Comparison of ENCODE assay signal across 26 cellular contexts in the genomic region with DNA sequence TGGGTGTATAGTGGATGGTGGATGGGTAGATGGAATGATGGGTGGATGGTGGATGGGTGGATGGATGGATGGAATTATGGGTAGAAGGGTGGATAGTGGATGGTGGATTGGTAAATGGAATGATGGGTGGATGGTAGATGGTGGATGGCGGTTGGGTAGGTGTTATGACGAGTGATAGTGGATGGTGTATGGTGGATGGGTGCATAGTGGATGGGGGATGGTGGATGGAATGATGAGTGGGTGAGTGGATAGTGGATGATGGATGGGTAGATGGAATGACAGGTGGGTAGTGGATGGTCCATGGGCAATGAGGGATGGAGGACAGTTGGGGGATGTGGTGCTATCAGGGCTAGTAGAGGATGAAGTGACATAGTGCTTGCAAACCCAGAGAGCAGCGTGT.
DNase-seq lines count a peak whose midpoint lies in the region; ATAC-seq, FAIRE-seq and TF ChIP-seq lines count a peak whose summit lies in the region.
"Had no signal": no experiment of that assay in that cellular context is flagged by ENCODE, and none has a peak within 500 bp of the region (broad histone marks: within the 10 kb centered on the region; RNA-seq: fewer than 3 reads in every experiment).

No MANE protein-coding gene starts in this region.

- H4K8ac ChIP-seq in IMR-90 (ENCODE audit: low read depth in 2 of 2, low read length in 2 of 2) (no peak overlapping the region), H1 (ENCODE audit: extremely low read depth, insufficient read depth, low read length) (no peak overlapping the region), neuronal stem cell (ENCODE audit: low read depth, low read length) (no peak overlapping the region)

- no peak overlapping the region for H4K91ac ChIP-seq in IMR-90 (ENCODE audit: insufficient read depth, low read depth, low read length)
- H4K91ac ChIP-seq in H1 (replicated peaks; ENCODE audit: insufficient read length, low read length): no peak overlapping the region
- H4K91ac ChIP-seq in neuronal stem cell (ENCODE audit: low read depth, low read length, poor library complexity): no peak overlapping the region

- intact Hi-C loops in IMR-90 (cut with micrococcal nuclease): no loop called here

- no peak for DNase-seq in IMR-90
- no peak for DNase-seq in H1 (ENCODE audit: low read depth in 1 of 2, low spot score in 2 of 2)
- no peak for DNase-seq in neuronal stem cell (ENCODE audit: low spot score)
- DNase-seq in SIG-M5 (lab: John Stamatoyannopoulos, UW): no peak
- no peak for DNase-seq in NCI-H526 (lab: John Stamatoyannopoulos, UW)
- DNase-seq: 8988T; ACHN; BE2C; C1 segment of cervical spinal cord; CD4-positive, alpha-beta memory T cell; CD4-positive, CD25-positive, alpha-beta regulatory T cell; CD8-positive, alpha-beta memory T cell; COR-L47; DMS 273 treated with DMSO at 0.1 percent for 48 hours; DMS153; DMS53; DMS79; DND-41; EL; GDM1 had no signal

- WGBS in IMR-90 (ENCODE audit: extremely low coverage in 2 of 2, insufficient read length in 1 of 2), 2 experiments: 67 to 100% methylated on average over 2 of the region's 3 CpGs
- 84 to 100% methylated on average over 2 to 3 of the region's 3 CpGs for WGBS in H1 (ENCODE audit: extremely low coverage in 1 of 2, insufficient coverage in 1 of 2, insufficient read length in 1 of 2, insufficient replicate concordance in 2 of 2, low coverage in 1 of 2, low lambda C conversion rate in 2 of 2, missing lambda C conversion rate in 1 of 2), 2 experiments
- WGBS in neuronal stem cell (ENCODE audit: extremely low coverage in 2 of 2, insufficient read length in 2 of 2, insufficient replicate concordance in 1 of 2), 2 donors: 100% methylated on average over 2 of the region's 3 CpGs

- H2AK9ac ChIP-seq in IMR-90 (replicated peaks; ENCODE audit: low read depth, low read length, poor library complexity): peak overlapping the region; percentile 42

- no peak overlapping the region for H2BK12ac ChIP-seq in H1 (ENCODE audit: low read depth, low read length)
- no peak overlapping the region for H2BK12ac ChIP-seq in neuronal stem cell (ENCODE audit: low read length)

- no peaks in the 10 kb centered on the region for H3K27me3 ChIP-seq in IMR-90 (ENCODE audit: control insufficient read depth, insufficient read depth, low read length)
- H3K27me3 ChIP-seq in H1 (replicated peaks in 1 of 4; ENCODE audit: control insufficient read depth in 3 of 4, extremely low read depth in 1 of 4, insufficient read depth in 3 of 4, low read length in 3 of 4): no peaks in the 10 kb centered on the region
- peaks cover 0 to 10% (median 0%) of the 10 kb centered on the region in 3 experiments for H3K27me3 ChIP-seq in neuronal stem cell (ENCODE audit: control insufficient read depth in 3 of 3, insufficient read depth in 3 of 3, low read depth in 1 of 3, low read length in 3 of 3)
- H3K27me3 ChIP-seq: BE2C, BLaER1 had no signal

- no peak overlapping the region for H3K14ac ChIP-seq in IMR-90 (replicated peaks; ENCODE audit: low read depth, low read length)
- no peak overlapping the region for H3K14ac ChIP-seq in H1 (ENCODE audit: insufficient read length)
- H3K14ac ChIP-seq in neuronal stem cell (ENCODE audit: low read length): peak overlapping the region; percentile 56

- no peaks in the 10 kb centered on the region for H3K4me1 ChIP-seq in IMR-90 (ENCODE audit: control insufficient read depth, insufficient read depth, low read length)
- H3K4me1 ChIP-seq in H1 (replicated peaks in 1 of 4; ENCODE audit: control insufficient read depth in 3 of 4, insufficient read depth in 4 of 4, low read length in 3 of 4): peaks cover 0 to 2% (median 0%) of the 10 kb centered on the region in 4 experiments; a peak in 1 of 7 replicates
- H3K4me1 ChIP-seq in neuronal stem cell (ENCODE audit: control insufficient read depth in 2 of 2, insufficient read depth in 1 of 2, low read depth in 1 of 2, low read length in 2 of 2): peaks cover 7 to 11% of the 10 kb centered on the region in 2 donors
- H3K4me1 ChIP-seq: BE2C had no signal

- H2BK15ac ChIP-seq in IMR-90 (ENCODE audit: low read depth, low read length) (no peak overlapping the region), H1 (ENCODE audit: low read length) (no peak overlapping the region; the same call in 1 of the 2 replicates), neuronal stem cell (ENCODE audit: low read length) (no peak overlapping the region)

- H3K79me1 ChIP-seq in IMR-90 (ENCODE audit: low read depth in 1 of 2, low read length in 2 of 2): no peaks in the 10 kb centered on the region
- no peaks in the 10 kb centered on the region; the same call in 1 of the 2 replicates for H3K79me1 ChIP-seq in H1 (ENCODE audit: low read depth, low read length)
- H3K79me1 ChIP-seq in neuronal stem cell (ENCODE audit: low read depth, low read length): peaks cover 1% of the 10 kb centered on the region

- H2AK5ac ChIP-seq in IMR-90 (ENCODE audit: low read depth, low read length): no peak overlapping the region
- H2AK5ac ChIP-seq in H1 (ENCODE audit: low read depth, low read length): no peak overlapping the region
- no peak overlapping the region for H2AK5ac ChIP-seq in neuronal stem cell (ENCODE audit: low read depth, low read length)

- no peak for FAIRE-seq in H1 (lab: Jason Lieb, UNC)
- FAIRE-seq: A204.1, GM12878, GM12892, GM18507 had no signal

- POLR2A ChIA-PET in IMR-90 (lab: Charles Lee; ENCODE audit: unreplicated experiment) (no interaction called here), H1 (lab: Charles Lee; ENCODE audit: partially characterized antibody) (no interaction called here)

- H3K36me3 ChIP-seq in IMR-90 (ENCODE audit: control insufficient read depth, insufficient read depth, low read length) (no peaks in the 10 kb centered on the region), H1 (ENCODE audit: control insufficient read depth in 2 of 4, insufficient read depth in 4 of 4, low read length in 3 of 4) (no peaks in the 10 kb centered on the region), neuronal stem cell (replicated peaks in 1 of 2; ENCODE audit: control insufficient read depth in 2 of 2, insufficient read depth in 2 of 2, low read length in 2 of 2) (no peaks in the 10 kb centered on the region)
- H3K36me3 ChIP-seq: BE2C had no signal

- no peak overlapping the region for H3K56ac ChIP-seq in IMR-90 (ENCODE audit: extremely low read depth, insufficient read depth, low read length)
- peak overlapping the region; percentile 77 for H3K56ac ChIP-seq in H1 (replicated peaks; ENCODE audit: insufficient read length, low read depth, low read length)

- no peaks in the 10 kb centered on the region for H4K20me1 ChIP-seq in IMR-90 (ENCODE audit: insufficient read depth, low read length)
- peaks cover 0 to 3% of the 10 kb centered on the region in 2 experiments for H4K20me1 ChIP-seq in H1 (replicated peaks in 1 of 2; ENCODE audit: control insufficient read depth in 1 of 2, insufficient read depth in 2 of 2, low read length in 2 of 2)

- H3K23ac ChIP-seq in IMR-90 (ENCODE audit: low read depth, low read length) (no peak overlapping the region), H1 (ENCODE audit: insufficient read length) (no peak overlapping the region), neuronal stem cell (ENCODE audit: low read depth, low read length, poor library complexity) (no peak overlapping the region)

- no peak overlapping the region for H3K4me3 ChIP-seq in IMR-90 (ENCODE audit: insufficient read depth, low read depth, low read length)
- no peak overlapping the region for H3K4me3 ChIP-seq in H1 (ENCODE audit: extremely low read depth in 1 of 4, insufficient read depth in 2 of 4, low read depth in 3 of 4, low read length in 4 of 4)
- H3K4me3 ChIP-seq in neuronal stem cell (ENCODE audit: low read length in 2 of 2): no peak overlapping the region
- H3K4me3 ChIP-seq: BLaER1, GM12878 had no signal

- H2BK20ac ChIP-seq in IMR-90 (ENCODE audit: low read depth, low read length) (no peak overlapping the region), H1 (ENCODE audit: low read length) (no peak overlapping the region)

- H3K18ac ChIP-seq in IMR-90 (ENCODE audit: low read depth, low read length) (no peak overlapping the region), H1 (ENCODE audit: extremely low read depth, low read length) (no peak overlapping the region), neuronal stem cell (ENCODE audit: low read length) (no peak overlapping the region)

- H2AFZ ChIP-seq in IMR-90 (replicated peaks; ENCODE audit: low read length, poor library complexity) (no peak overlapping the region), H1 (ENCODE audit: low read length) (no peak overlapping the region), neuronal stem cell (ENCODE audit: low read length) (no peak overlapping the region)

- no peak overlapping the region for H3K4me2 ChIP-seq in IMR-90 (ENCODE audit: low read depth, low read length)
- H3K4me2 ChIP-seq in H1 (ENCODE audit: insufficient read depth in 1 of 2, low read depth in 2 of 2, low read length in 2 of 2): no peak overlapping the region
- H3K4me2 ChIP-seq in neuronal stem cell (ENCODE audit: insufficient read depth, low read length, poor library complexity, severe bottlenecking): no peak overlapping the region
- H3K4me2 ChIP-seq: BLaER1 had no signal

- TF ChIP-seq EP300 in H1 (IDR thresholded peaks at IDR 0.05; ENCODE audit: borderline replicate concordance in 1 of 2, low read depth in 2 of 2, low read length in 2 of 2): no peak

- ATAC-seq in IMR-90 (ENCODE audit: low read depth) (no peak), GM19452 (IDR thresholded peaks at IDR 0.05; ENCODE audit: unreplicated experiment) (no peak)
- ATAC-seq: GM12878 had no signal

- peaks cover 9% of the 10 kb centered on the region; the same call in 1 of the 2 replicates for H3K23me2 ChIP-seq in H1 (ENCODE audit: low read depth, low read length)

- no peak overlapping the region for H3K4ac ChIP-seq in IMR-90 (ENCODE audit: low read depth, low read length)
- H3K4ac ChIP-seq in H1 (replicated peaks; ENCODE audit: insufficient read length, low read depth, low read length): no peak overlapping the region
- H3K4ac ChIP-seq in neuronal stem cell (ENCODE audit: low read length): no peak overlapping the region

- BruUV-seq in IMR-90 (replicated peaks; lab: Mats Ljungman, UMichigan): no TSS peak

- H3K9me3 ChIP-seq in IMR-90 (ENCODE audit: control insufficient read depth, insufficient read depth, low read length): peaks cover 43% of the 10 kb centered on the region
- no peaks in the 10 kb centered on the region for H3K9me3 ChIP-seq in H1 (ENCODE audit: insufficient read depth in 2 of 2, low read depth in 1 of 2, low read length in 1 of 2)
- H3K9me3 ChIP-seq in neuronal stem cell (replicated peaks in 1 of 2; ENCODE audit: control insufficient read depth in 2 of 2, insufficient read depth in 1 of 2, low read depth in 1 of 2, low read length in 2 of 2): peaks cover 0 to 3% of the 10 kb centered on the region in 2 donors
- H3K9me3 ChIP-seq: BE2C, BLaER1 had no signal

- H3K27ac ChIP-seq in IMR-90 (ENCODE audit: insufficient read depth, low read length) (no peak overlapping the region), H1 (ENCODE audit: low read depth, low read length) (no peak overlapping the region), neuronal stem cell (replicated peaks; ENCODE audit: low read length) (no peak overlapping the region)
- H3K27ac ChIP-seq: BLaER1 had no signal

- H2BK120ac ChIP-seq in IMR-90 (ENCODE audit: low read depth, low read length): no peak overlapping the region
- H2BK120ac ChIP-seq in H1 (replicated peaks; ENCODE audit: low read depth, low read length): no peak overlapping the region
- no peak overlapping the region for H2BK120ac ChIP-seq in neuronal stem cell (ENCODE audit: low read depth, low read length)

- TF ChIP-seq POLR2A in IMR-90 (IDR thresholded peaks at IDR 0.05; ENCODE audit: low read depth, low read length) (no peak), H1 (IDR thresholded peaks at IDR 0.05; ENCODE audit: control extremely low read depth in 1 of 2, low read depth in 2 of 2, low read length in 2 of 2) (no peak)

- H3K9me1 ChIP-seq in IMR-90 (ENCODE audit: insufficient read depth, low read length): no peaks in the 10 kb centered on the region

- in situ Hi-C loops in IMR-90 (cut with MboI; ENCODE audit: low sequenced_read_pairs): no loop called here

- H3K9ac ChIP-seq in IMR-90 (ENCODE audit: low read depth, low read length) (no peak overlapping the region), H1 (replicated peaks in 1 of 4; ENCODE audit: extremely low read depth in 1 of 4, low read depth in 3 of 4, low read length in 3 of 4) (no peak overlapping the region), neuronal stem cell (ENCODE audit: low read depth, low read length, poor library complexity) (no peak overlapping the region)
- H3K9ac ChIP-seq: BLaER1 had no signal

- no peaks in the 10 kb centered on the region for H3K79me2 ChIP-seq in H1 (ENCODE audit: control insufficient read depth in 1 of 2, insufficient read depth in 2 of 2, low read length in 2 of 2)

- CTCF ChIA-PET in IMR-90 (lab: Yijun Ruan, JAX) (no interaction called here), H1 (lab: Charles Lee; ENCODE audit: partially characterized antibody) (no interaction called here)

- H2BK5ac ChIP-seq in IMR-90 (ENCODE audit: low read depth, low read length, poor library complexity, severe bottlenecking): peak overlapping the region; percentile 50
- no peak overlapping the region for H2BK5ac ChIP-seq in H1 (ENCODE audit: low read depth, low read length)
- no peak overlapping the region for H2BK5ac ChIP-seq in neuronal stem cell (ENCODE audit: low read length)

- no peak overlapping the region for H4K5ac ChIP-seq in IMR-90 (ENCODE audit: low read depth, low read length)
- H4K5ac ChIP-seq in H1 (ENCODE audit: insufficient read length, low read depth, low read length): no peak overlapping the region

- dilution Hi-C loops in IMR-90 (cut with HindIII; ENCODE audit: low sequenced_read_pairs, unreplicated experiment): no loop called here

- TF ChIP-seq CTCF in IMR-90 (conservative IDR thresholded peaks at IDR 0.05; ENCODE audit: low read depth, low read length) (no peak), H1 (IDR thresholded peaks at IDR 0.05; ENCODE audit: control extremely low read depth in 1 of 3, insufficient read depth in 1 of 3, low read depth in 1 of 3, low read length in 3 of 3) (no peak)

- TF ChIP-seq RAD21 in IMR-90 (IDR thresholded peaks at IDR 0.05; ENCODE audit: low read length) (no peak), H1 (IDR thresholded peaks at IDR 0.05 in 1 of 2, conservative IDR thresholded peaks at IDR 0.05 in 1 of 2; ENCODE audit: low read depth in 2 of 2, low read length in 2 of 2) (no peak)
